In genomic region chr11:104120493-104121200, GRCh38 we compare ENCODE assay signal across 1 cellular context.
TF ChIP-seq lines count a peak whose summit lies in the region.

No MANE protein-coding gene starts in this region.

TF ChIP-seq in WTC11, 78 proteins besides CTCF, POLR2A, EP300 and RAD21 (continued from another document):
- TF ChIP-seq STAT6 (CRISPR knock-in tag; conservative IDR thresholded peaks at IDR 0.05; ENCODE audit: low read depth), result no peak
- no peak for TF ChIP-seq GTF2I (CRISPR knock-in tag; conservative IDR thresholded peaks at IDR 0.05)
- no peak for TF ChIP-seq SOX15 (CRISPR knock-in tag; IDR thresholded peaks at IDR 0.05)
